ENCODE assay signal across 2 cellular contexts in the genomic region with DNA sequence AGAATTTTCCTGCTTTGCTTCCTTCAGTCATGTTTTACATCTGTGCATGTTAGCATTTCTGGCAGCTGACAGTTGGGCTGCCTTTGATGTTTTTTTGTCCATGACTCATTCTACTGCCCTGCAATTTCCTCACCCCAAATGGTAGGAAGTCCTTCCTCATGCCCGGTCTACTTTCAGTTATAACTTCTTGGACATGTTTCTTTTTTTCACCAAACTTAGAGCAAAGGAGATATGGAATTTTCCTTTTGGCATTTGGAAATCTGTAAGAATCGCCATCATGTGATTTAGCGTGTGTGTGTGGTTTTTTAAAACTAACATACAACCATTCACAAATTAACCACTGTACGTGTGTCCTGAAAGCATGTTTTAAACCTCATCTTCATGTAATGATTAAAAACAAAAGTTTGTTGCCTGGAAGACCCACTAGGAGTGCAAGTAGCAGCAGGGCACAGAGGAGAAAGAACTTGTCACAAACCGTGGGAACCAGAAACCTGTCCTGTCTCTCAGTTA.
TF ChIP-seq lines count a peak whose summit lies in the region.

No MANE protein-coding gene starts in this region.

TF ChIP-seq in SK-N-SH treated with all-trans-retinoic acid at 6 μM for 48 hours, 23 proteins besides CTCF, POLR2A, EP300 and RAD21 (continued from another document):
- TF ChIP-seq BACH2 (CRISPR knock-in tag; IDR thresholded peaks at IDR 0.05; ENCODE audit: borderline replicate concordance) = no peak

TF ChIP-seq in SK-N-SH, 30 proteins besides CTCF, POLR2A, EP300 and RAD21 (continued from another document):
- TF ChIP-seq ELF1 (IDR thresholded peaks at IDR 0.05) = no peak
- no peak for TF ChIP-seq CHD2 (IDR thresholded peaks at IDR 0.05; ENCODE audit: low read length, partially characterized antibody)
- no peak for TF ChIP-seq YY1 (IDR thresholded peaks at IDR 0.05; ENCODE audit: low read depth)
- TF ChIP-seq TCF12 (IDR thresholded peaks at IDR 0.05) = no peak
- TF ChIP-seq MEF2A (IDR thresholded peaks at IDR 0.05; ENCODE audit: borderline replicate concordance, low read depth) = no peak
- no peak for TF ChIP-seq MXI1 (IDR thresholded peaks at IDR 0.05; ENCODE audit: low read depth, low read length)
- no peak for TF ChIP-seq NRF1 (IDR thresholded peaks at IDR 0.05; ENCODE audit: low read depth, low read length)
- no peak for TF ChIP-seq RXRA (IDR thresholded peaks at IDR 0.05; ENCODE audit: borderline replicate concordance, low read depth)
- TF ChIP-seq, protein P1, sequence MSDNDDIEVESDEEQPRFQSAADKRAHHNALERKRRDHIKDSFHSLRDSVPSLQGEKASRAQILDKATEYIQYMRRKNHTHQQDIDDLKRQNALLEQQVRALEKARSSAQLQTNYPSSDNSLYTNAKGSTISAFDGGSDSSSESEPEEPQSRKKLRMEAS (IDR thresholded peaks at IDR 0.05; ENCODE audit: low read depth) = no peak
- TF ChIP-seq GATA2 (CRISPR knock-in tag; IDR thresholded peaks at IDR 0.05) = no peak
- TF ChIP-seq FOXM1 (IDR thresholded peaks at IDR 0.05; ENCODE audit: low read depth) = no peak
- TF ChIP-seq GABPA (IDR thresholded peaks at IDR 0.05; ENCODE audit: low read depth) = no peak
- TF ChIP-seq, protein P2, sequence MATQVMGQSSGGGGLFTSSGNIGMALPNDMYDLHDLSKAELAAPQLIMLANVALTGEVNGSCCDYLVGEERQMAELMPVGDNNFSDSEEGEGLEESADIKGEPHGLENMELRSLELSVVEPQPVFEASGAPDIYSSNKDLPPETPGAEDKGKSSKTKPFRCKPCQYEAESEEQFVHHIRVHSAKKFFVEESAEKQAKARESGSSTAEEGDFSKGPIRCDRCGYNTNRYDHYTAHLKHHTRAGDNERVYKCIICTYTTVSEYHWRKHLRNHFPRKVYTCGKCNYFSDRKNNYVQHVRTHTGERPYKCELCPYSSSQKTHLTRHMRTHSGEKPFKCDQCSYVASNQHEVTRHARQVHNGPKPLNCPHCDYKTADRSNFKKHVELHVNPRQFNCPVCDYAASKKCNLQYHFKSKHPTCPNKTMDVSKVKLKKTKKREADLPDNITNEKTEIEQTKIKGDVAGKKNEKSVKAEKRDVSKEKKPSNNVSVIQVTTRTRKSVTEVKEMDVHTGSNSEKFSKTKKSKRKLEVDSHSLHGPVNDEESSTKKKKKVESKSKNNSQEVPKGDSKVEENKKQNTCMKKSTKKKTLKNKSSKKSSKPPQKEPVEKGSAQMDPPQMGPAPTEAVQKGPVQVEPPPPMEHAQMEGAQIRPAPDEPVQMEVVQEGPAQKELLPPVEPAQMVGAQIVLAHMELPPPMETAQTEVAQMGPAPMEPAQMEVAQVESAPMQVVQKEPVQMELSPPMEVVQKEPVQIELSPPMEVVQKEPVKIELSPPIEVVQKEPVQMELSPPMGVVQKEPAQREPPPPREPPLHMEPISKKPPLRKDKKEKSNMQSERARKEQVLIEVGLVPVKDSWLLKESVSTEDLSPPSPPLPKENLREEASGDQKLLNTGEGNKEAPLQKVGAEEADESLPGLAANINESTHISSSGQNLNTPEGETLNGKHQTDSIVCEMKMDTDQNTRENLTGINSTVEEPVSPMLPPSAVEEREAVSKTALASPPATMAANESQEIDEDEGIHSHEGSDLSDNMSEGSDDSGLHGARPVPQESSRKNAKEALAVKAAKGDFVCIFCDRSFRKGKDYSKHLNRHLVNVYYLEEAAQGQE (IDR thresholded peaks at IDR 0.05; ENCODE audit: low read depth, low read length) = no peak
- no peak for TF ChIP-seq NFIC (IDR thresholded peaks at IDR 0.05; ENCODE audit: borderline replicate concordance)
